ENCODE assay signal across 8 cellular contexts in genomic region chr7:12257582-12257981, GRCh38. TPM values are rescaled to one million over a fixed set of nuclear protein-coding genes. Genes with fewer than 3 reads are reported as not detected.
DNase-seq lines count a peak whose midpoint lies in the region; ATAC-seq and TF ChIP-seq lines count a peak whose summit lies in the region.

No MANE protein-coding gene starts in this region.

- peaks cover 0 to 11% (median 7%) of the 10 kb centered on the region in 3 donors for H3K4me1 Mint-ChIP-seq in T-cell

- DNase-seq in EL (peak; percentile 40), T-cell (peak in 13 of 34 experiments; percentile 3 to 34 (median 16)), right cardiac atrium (no peak), DMS153 (lab: John Stamatoyannopoulos, UW) (no peak), gastrocnemius medialis (no peak), dorsolateral prefrontal cortex (no peak)

- WGBS in right cardiac atrium: 63% methylated on average over 2 of the region's 2 CpGs

- H3K4me1 ChIP-seq in right cardiac atrium (ENCODE audit: control insufficient read depth, insufficient read depth, low read length) (no peaks in the 10 kb centered on the region), gastrocnemius medialis (no peaks in the 10 kb centered on the region)

- in situ Hi-C loops in gastrocnemius medialis (cut with MboI; ENCODE audit: low sequenced_read_pairs in 4 of 4): no loop called here

- no peak for TF ChIP-seq POLR2A in gastrocnemius medialis (IDR thresholded peaks at IDR 0.05)

- no peaks in the 10 kb centered on the region for H3K36me3 ChIP-seq in gastrocnemius medialis

- intact Hi-C loops in right cardiac atrium (cut with DNase I) (no loop called here), gastrocnemius medialis (cut with DNase I; ENCODE audit: low total_unique reads) (no loop called here), dorsolateral prefrontal cortex (cut with DNase I) (no loop called here)

- ATAC-seq in GM19395 (IDR thresholded peaks at IDR 0.05; ENCODE audit: unreplicated experiment) (peak; percentile 100), HG03342 (IDR thresholded peaks at IDR 0.05; ENCODE audit: unreplicated experiment) (peak; percentile 100), T-cell (replicated peaks in 1 of 4) (peak; percentile 96 to 97 (median 97)), right cardiac atrium (peak; percentile 50 to 73), gastrocnemius medialis (no peak)

- no peak overlapping the region for H3K4me3 ChIP-seq in right cardiac atrium (ENCODE audit: low read length)
- H3K4me3 ChIP-seq in gastrocnemius medialis: peak overlapping the region in 1 of 4 donors; percentile 9
- H3K4me3 ChIP-seq in dorsolateral prefrontal cortex: peak overlapping the region in 2 of 59 donors; percentile 11 to 28

- H3K27me3 ChIP-seq in right cardiac atrium (ENCODE audit: control insufficient read depth, insufficient read depth): no peaks in the 10 kb centered on the region
- H3K27me3 ChIP-seq in gastrocnemius medialis: no peaks in the 10 kb centered on the region
- H3K27me3 ChIP-seq in dorsolateral prefrontal cortex: no peaks in the 10 kb centered on the region

- peaks cover 0 to 5% (median under 1%) of the 10 kb centered on the region in 3 donors for H3K9me3 Mint-ChIP-seq in T-cell

- POLR2A ChIA-PET in T-cell (lab: Charles Lee): interaction anchor here (0.7 to 1.2 kb wide), 6 partner anchors 42 to 1405 kb away, joined by 3 to 11 read pairs (median 4); partner anchors contain the start of gene TMEM106B (in 1 of the 2)

- no peak for TF ChIP-seq CTCF in gastrocnemius medialis (IDR thresholded peaks at IDR 0.05 in 4 of 5, conservative IDR thresholded peaks at IDR 0.05 in 1 of 5)
- no peak for TF ChIP-seq CTCF in dorsolateral prefrontal cortex (IDR thresholded peaks at IDR 0.05 in 54 of 56, conservative IDR thresholded peaks at IDR 0.05 in 2 of 56; ENCODE audit: low read depth in 1 of 56, partially characterized antibody in 56 of 56)

- H3K27me3 Mint-ChIP-seq in T-cell: no peaks in the 10 kb centered on the region

- CTCF ChIA-PET in T-cell (lab: Charles Lee): interaction anchor here in 1 of 2 donors (0.5 to 2.0 kb wide), 4 partner anchors 23 to 378 kb away, joined by 3 to 10 read pairs (median 4); partner anchors contain the start of gene TMEM106B

- H3K27ac ChIP-seq in right cardiac atrium (ENCODE audit: low read length) (no peak overlapping the region), gastrocnemius medialis (no peak overlapping the region), dorsolateral prefrontal cortex (no peak overlapping the region)

- no peaks in the 10 kb centered on the region for H3K9me3 ChIP-seq in right cardiac atrium (ENCODE audit: control insufficient read depth, low read length)
- no peaks in the 10 kb centered on the region for H3K9me3 ChIP-seq in gastrocnemius medialis

- no peak overlapping the region for H3K4me3 Mint-ChIP-seq in T-cell

- no peaks in the 10 kb centered on the region for H3K36me3 Mint-ChIP-seq in T-cell

- no peak overlapping the region for H3K27ac Mint-ChIP-seq in T-cell

RNA-seq across cellular contexts. Expression of gene TMEM106B, which starts 46.5 kb away (rescaled TPM):
- total RNA-seq in T-cell: 10 to 100 TPM; 30.8 to 45.9 (median 38.7) TPM
- total RNA-seq in right cardiac atrium: 10 to 100 TPM; 57.6 to 65.7 (median 64.0) TPM
- 20.8 TPM for polyA plus RNA-seq in right cardiac atrium
- 100 to 1,000 TPM in 1 of 4 donors, 10 to 100 TPM in 3; 42.8 to 112 (median 60.6) TPM for total RNA-seq in gastrocnemius medialis
- 10 to 100 TPM; 42.9 to 83.4 (median 64.2) TPM for total RNA-seq in dorsolateral prefrontal cortex

Comparison
In these comparisons a context has a peak if more than half of its experiments do, and no peak if none do; other contexts are left out.
1. ATAC-seq: peak in GM19395 (single experiment), HG03342 (single experiment), T-cell (4 of 4) and right cardiac atrium (2 of 2); none in gastrocnemius medialis (0 of 2).